In genomic region chr2:227033471-227034148, GRCh38 we compare ENCODE assay signal across 8 cellular contexts.
DNase-seq lines count a peak whose midpoint lies in the region; ATAC-seq and TF ChIP-seq lines count a peak whose summit lies in the region.

No MANE protein-coding gene starts in this region.

- peaks cover 13 to 35% of the 10 kb centered on the region in 2 donors for H3K4me1 Mint-ChIP-seq in immature natural killer cell

- no peak for TF ChIP-seq EP300 in stomach (IDR thresholded peaks at IDR 0.05)

- H3K27me3 Mint-ChIP-seq in immature natural killer cell (ENCODE audit: low read depth in 3 of 3), result peaks cover 5 to 15% (median 12%) of the 10 kb centered on the region in 3 donors

- H3K27me3 ChIP-seq in stomach, result no peaks in the 10 kb centered on the region

- intact Hi-C loops in stomach (cut with DNase I; ENCODE audit: low total_unique reads), result loop anchor here (10.0 kb wide), 1 partner anchor 71 kb away; no protein-coding TSS in a partner anchor

- no peak overlapping the region for H3K27ac ChIP-seq in stomach

- peak in 5 of 7 experiments; percentile 39 to 60 (median 55) for TF ChIP-seq CTCF in stomach (IDR thresholded peaks at IDR 0.05)

- no peak overlapping the region for H3K4me3 Mint-ChIP-seq in immature natural killer cell

- H3K9me3 Mint-ChIP-seq in activated naive CD4-positive, alpha-beta T cell treated with anti-CD3 and anti-CD28 coated beads, Interleukin-2, amount 50 U/mL, for 72 hours, result no peaks in the 10 kb centered on the region
- peaks cover 0 to 6% (median 0%) of the 10 kb centered on the region in 6 donors for H3K9me3 Mint-ChIP-seq in immature natural killer cell

- H3K4me3 ChIP-seq in stomach, result no peak overlapping the region

- H3K27ac Mint-ChIP-seq in activated naive CD4-positive, alpha-beta T cell treated with anti-CD3 and anti-CD28 coated beads, Interleukin-2, amount 50 U/mL, for 72 hours, result no peak overlapping the region
- no peak overlapping the region for H3K27ac Mint-ChIP-seq in immature natural killer cell

- peaks cover 0 to 13% (median 7%) of the 10 kb centered on the region in 4 donors for H3K4me1 ChIP-seq in stomach

- WGBS in stomach, 5 donors, result 36 to 55% (median 48%) methylated on average over 16 of the region's 16 CpGs

- peak; percentile 51 for DNase-seq in activated CD4-positive, alpha-beta T cell treated with anti-CD3 and anti-CD28 coated beads for 48 hours
- DNase-seq in activated CD4-positive, alpha-beta T cell treated with anti-CD3 and anti-CD28 coated beads for 1 hour, result no peak
- DNase-seq in LoVo (ENCODE audit: low spot score), result peak; percentile 23
- peak in 1 of 2 donors; percentile 10 for DNase-seq in activated naive CD4-positive, alpha-beta T cell treated with anti-CD3 and anti-CD28 coated beads, Interleukin-2, amount 50 U/mL, for 72 hours (ENCODE audit: low spot score in 2 of 2)
- peak in 2 of 3 donors; percentile 3 to 10 for DNase-seq in immature natural killer cell
- peak; percentile 70 for DNase-seq in stomach
- DNase-seq in C1 segment of cervical spinal cord (lab: John Stamatoyannopoulos, UW), result no peak

- no peaks in the 10 kb centered on the region for H3K36me3 Mint-ChIP-seq in activated naive CD4-positive, alpha-beta T cell treated with anti-CD3 and anti-CD28 coated beads, Interleukin-2, amount 50 U/mL, for 72 hours
- H3K36me3 Mint-ChIP-seq in immature natural killer cell, result no peaks in the 10 kb centered on the region

- no peaks in the 10 kb centered on the region for H3K9me3 ChIP-seq in stomach

- peak; percentile 86 for ATAC-seq in GM21576 (IDR thresholded peaks at IDR 0.05; ENCODE audit: unreplicated experiment)
- peak; percentile 45 to 58 for ATAC-seq in activated naive CD4-positive, alpha-beta T cell treated with anti-CD3 and anti-CD28 coated beads, Interleukin-2, amount 50 U/mL, for 72 hours

- no peak for TF ChIP-seq POLR2A in stomach (IDR thresholded peaks at IDR 0.05)

- H3K36me3 ChIP-seq in stomach, result no peaks in the 10 kb centered on the region

Comparison
In these comparisons a context has a peak if more than half of its experiments do, and no peak if none do; other contexts are left out.
1. DNase-seq: peak in activated CD4-positive, alpha-beta T cell treated with anti-CD3 and anti-CD28 coated beads for 48 hours (single experiment), LoVo (single experiment), immature natural killer cell (2 of 3) and stomach (single experiment); none in activated CD4-positive, alpha-beta T cell treated with anti-CD3 and anti-CD28 coated beads for 1 hour (single experiment) and C1 segment of cervical spinal cord (0 of 14).